In the genomic region with DNA sequence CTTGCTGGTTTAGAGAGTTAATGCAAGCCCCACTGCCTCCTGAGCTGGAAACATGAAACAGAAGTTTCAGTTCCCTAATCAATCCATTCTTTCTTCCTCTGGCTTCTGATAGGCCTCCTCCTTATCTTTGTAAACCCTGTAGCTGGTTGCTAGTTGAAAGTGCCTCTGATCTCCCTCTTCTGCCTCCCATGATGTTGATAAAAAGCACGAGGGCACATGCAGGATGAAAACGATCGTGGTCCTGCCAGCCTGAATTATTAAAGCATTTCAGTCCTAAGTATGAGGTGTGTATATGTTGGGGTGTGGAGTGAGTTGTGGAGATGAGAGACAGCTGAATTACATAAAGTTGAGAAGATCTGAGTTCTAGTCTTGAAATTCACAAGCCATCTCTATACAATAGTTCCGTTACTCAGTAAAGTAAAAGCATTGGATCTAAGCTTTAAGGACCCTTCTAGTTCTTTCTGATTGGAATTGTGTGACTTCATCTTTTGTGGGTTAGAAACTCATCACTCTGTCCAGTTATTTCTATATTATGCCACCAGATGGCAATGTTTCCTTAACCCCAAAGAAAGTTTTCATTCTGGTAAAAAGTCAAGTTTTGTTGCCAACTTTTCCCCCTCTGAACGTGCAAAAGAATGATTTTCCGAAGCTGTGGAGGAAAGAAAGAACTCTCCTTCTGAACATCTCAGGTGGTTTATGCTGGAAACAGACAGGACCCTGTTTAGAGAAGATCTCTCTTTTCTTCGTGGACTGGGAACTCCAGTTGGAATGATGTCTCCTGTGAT, we compare ENCODE assay signal across 8 cellular contexts. TPM values are rescaled to one million over a fixed set of nuclear protein-coding genes. Genes with fewer than 3 reads are reported as not detected.
DNase-seq lines count a peak whose midpoint lies in the region; ATAC-seq and TF ChIP-seq lines count a peak whose summit lies in the region.

No MANE protein-coding gene starts in this region.

- H3K4me1 ChIP-seq in Caco-2, result peaks cover 28% of the 10 kb centered on the region

- peak; percentile 55 for ATAC-seq in HG03558 (IDR thresholded peaks at IDR 0.05; ENCODE audit: extremely low read depth, unreplicated experiment)
- peak; percentile 97 for ATAC-seq in memory B cell (ENCODE audit: low read depth)
- no peak for ATAC-seq in omental fat pad (ENCODE audit: low FRiP score)

- H3K9me3 ChIP-seq in Caco-2, result no peaks in the 10 kb centered on the region

- 0 out of 2 replicates have a peak, but pooled peaks cover under 1% of the 10 kb centered on the region for H3K27me3 ChIP-seq in Caco-2 (replicated peaks; ENCODE audit: control insufficient read depth, insufficient read depth, low read length)
- H3K27me3 ChIP-seq in dorsolateral prefrontal cortex, result no peaks in the 10 kb centered on the region

- no peaks in the 10 kb centered on the region for H3K36me3 ChIP-seq in Caco-2 (ENCODE audit: control insufficient read depth, insufficient read depth, low read length)

- no peaks in the 10 kb centered on the region for H3K9me3 Mint-ChIP-seq in Caco-2 (ENCODE audit: unreplicated experiment)
- H3K9me3 Mint-ChIP-seq in memory B cell, result no peaks in the 10 kb centered on the region

- H3K36me3 Mint-ChIP-seq in Caco-2 (ENCODE audit: insufficient read depth, unreplicated experiment), result no peaks in the 10 kb centered on the region
- no peaks in the 10 kb centered on the region for H3K36me3 Mint-ChIP-seq in memory B cell

- no TSS peak for BruUV-seq in Caco-2 (replicated peaks; lab: Mats Ljungman, UMichigan)

- H3K27me3 Mint-ChIP-seq in Caco-2 (ENCODE audit: insufficient read depth, unreplicated experiment), result no peaks in the 10 kb centered on the region
- H3K27me3 Mint-ChIP-seq in memory B cell, result no peaks in the 10 kb centered on the region

- CTCF ChIA-PET in Caco-2 (lab: Charles Lee), result interaction anchor here (1.1 to 1.5 kb wide), 7 partner anchors 14 to 305 kb away, joined by 3 to 6 read pairs (median 3); no protein-coding TSS in a partner anchor

- H3K4me3 Mint-ChIP-seq in Caco-2 (ENCODE audit: unreplicated experiment) (peak overlapping the region; percentile 39), memory B cell (peak overlapping the region; percentile 35)

- TF ChIP-seq CTCF in Caco-2 (IDR thresholded peaks at IDR 0.05; ENCODE audit: insufficient read depth in 1 of 2, low read depth in 1 of 2, low read length in 1 of 2, severe bottlenecking in 1 of 2, unreplicated experiment in 1 of 2) (peak; percentile 37 to 81), dorsolateral prefrontal cortex (IDR thresholded peaks at IDR 0.05 in 54 of 56, conservative IDR thresholded peaks at IDR 0.05 in 2 of 56; ENCODE audit: low read depth in 1 of 56, partially characterized antibody in 56 of 56) (peak; percentile 65 to 95 (median 84)), omental fat pad (IDR thresholded peaks at IDR 0.05) (no peak)

- H3K4me1 Mint-ChIP-seq in Caco-2 (ENCODE audit: low read depth, unreplicated experiment) (peaks cover 30% of the 10 kb centered on the region), memory B cell (peaks cover 17% of the 10 kb centered on the region)

- H3K27ac Mint-ChIP-seq in Caco-2 (ENCODE audit: unreplicated experiment), result peak overlapping the region; percentile 61
- peak overlapping the region; percentile 63 for H3K27ac Mint-ChIP-seq in memory B cell

- H3K4me3 ChIP-seq in Caco-2 (ENCODE audit: low read depth, low read length) (no peak overlapping the region), dorsolateral prefrontal cortex (peak overlapping the region in 35 of 59 donors; percentile 3 to 54 (median 24))

- POLR2A ChIA-PET in Caco-2 (lab: Charles Lee), result no interaction called here

- intact Hi-C loops in Caco-2 (cut with micrococcal nuclease; ENCODE audit: unreplicated experiment) (loop anchor here (1.0 to 5.0 kb wide), 6 partner anchors 54 to 806 kb away; no protein-coding TSS in a partner anchor), dorsolateral prefrontal cortex (cut with DNase I) (loop anchor here (1.0 to 5.0 kb wide), 3 partner anchors 305 to 806 kb away; no protein-coding TSS in a partner anchor)

- H3K27ac ChIP-seq in dorsolateral prefrontal cortex, result peak overlapping the region in 35 of 59 donors; percentile 1 to 72 (median 37)

- DNase-seq in Caco-2 (peak in 1 of 2 experiments; percentile 55), GM19240 (ENCODE audit: insufficient read length, low spot score) (peak; percentile 27), OCI-M1 (lab: John Stamatoyannopoulos, UW) (peak; percentile 86), dorsolateral prefrontal cortex (no peak), memory B cell (ENCODE audit: low spot score in 2 of 2) (peak; percentile 23 to 42), omental fat pad (ENCODE audit: low spot score) (no peak)
- DNase-seq in stimulated activated CD4-positive, alpha-beta T cell treated with anti-CD3 and anti-CD28 coated beads, Interleukin-1b, Interleukin-23, amount 100 ng/mL, for 48 hours, result no peak

RNA-seq across cellular contexts. Expression of gene EHF, which starts 34.8 kb away (rescaled TPM):
- total RNA-seq in Caco-2 (2022) (0.11 and 0.21 TPM in 2 replicates), dorsolateral prefrontal cortex (1 to 10 TPM in 85 of 120 experiments, under 1 TPM in 35; 0.17 to 4.8 (median 1.4) TPM), omental fat pad (under 1 TPM in 1 of 4 donors, not detected in 3; 0.38 TPM)

Comparison
In these comparisons a context has a peak if more than half of its experiments do, and no peak if none do; other contexts are left out.
1. DNase-seq: peak in GM19240 (single experiment), OCI-M1 (single experiment) and memory B cell (2 of 2); none in dorsolateral prefrontal cortex (0 of 10), stimulated activated CD4-positive, alpha-beta T cell treated with anti-CD3 and anti-CD28 coated beads, Interleukin-1b, Interleukin-23, amount 100 ng/mL, for 48 hours (single experiment) and omental fat pad (single experiment).
2. CTCF ChIP-seq: peak in Caco-2 (2 of 2) and dorsolateral prefrontal cortex (56 of 56); none in omental fat pad (0 of 3).